ENCODE assay signal across 10 cellular contexts in the genomic region with DNA sequence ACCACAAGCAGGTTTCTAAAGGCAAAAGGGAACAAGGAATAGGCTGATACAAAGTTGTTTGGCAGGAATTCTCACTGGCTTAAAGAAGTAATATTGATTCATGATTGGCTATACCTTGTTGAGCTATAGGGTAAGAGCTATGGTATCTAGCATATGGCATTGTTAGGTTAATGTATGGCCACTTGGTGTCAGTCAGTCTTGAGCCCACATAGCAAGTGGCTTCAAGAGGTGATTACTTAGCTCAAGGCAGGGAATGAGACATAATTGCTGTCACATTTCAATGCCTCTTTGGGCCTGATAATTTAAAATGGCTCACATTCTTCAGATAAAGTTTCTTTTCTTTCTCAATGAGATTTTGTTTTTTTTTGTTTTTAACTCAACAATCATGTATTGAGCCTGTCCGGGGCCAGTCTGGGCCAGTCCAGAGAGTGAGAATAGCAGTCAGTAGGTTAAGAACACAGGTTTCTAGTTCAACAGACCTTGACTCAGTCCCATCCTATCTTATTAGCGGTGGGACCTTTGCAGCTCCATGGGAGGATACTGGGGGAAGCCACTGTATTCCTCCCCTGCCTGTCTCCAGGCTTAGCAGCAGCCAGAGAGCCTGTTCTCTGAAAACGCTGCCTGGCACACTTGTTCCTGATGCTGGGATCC. TPM values are rescaled to one million over a fixed set of nuclear protein-coding genes. Genes with fewer than 3 reads are reported as not detected.
DNase-seq lines count a peak whose midpoint lies in the region; ATAC-seq and TF ChIP-seq lines count a peak whose summit lies in the region.
"Had no signal": no experiment of that assay in that cellular context is flagged by ENCODE, and none has a peak within 500 bp of the region (broad histone marks: within the 10 kb centered on the region; RNA-seq: fewer than 3 reads in every experiment).

No MANE protein-coding gene starts in this region.

- no peak for DNase-seq in SK-N-SH
- no peak for DNase-seq in stimulated activated naive B cell treated with anti-CD40 and anti-IgM and Interleukin-4, amounts not matched to agents 10 μg/mL and 1 μg/mL and 100 μg/mL, for 72 hours
- no peak for DNase-seq in activated CD4-positive, alpha-beta memory T cell treated with anti-CD3 and anti-CD28 coated beads, Interleukin-2, amount 10 ng/mL, durations not matched to agents 7 days and 5 days
- no peak for DNase-seq in SIG-M5 treated with dmso at 0.1 percent for 504 hours (lab: John Stamatoyannopoulos, UW; ENCODE audit: unreplicated experiment)
- DNase-seq in activated naive CD4-positive, alpha-beta T cell treated with anti-CD3 and anti-CD28 coated beads, Interleukin-2, amount 10 ng/mL, durations not matched to agents 7 days and 5 days = no peak

- H3K27me3 ChIP-seq in SK-N-SH (ENCODE audit: insufficient read depth) (no peaks in the 10 kb centered on the region), SU-DHL-6 (ENCODE audit: low read length) (no peaks in the 10 kb centered on the region)

- H4K20me1 ChIP-seq in SK-N-SH (ENCODE audit: insufficient read depth) = no peaks in the 10 kb centered on the region
- no peaks in the 10 kb centered on the region for H4K20me1 ChIP-seq in SU-DHL-6 (ENCODE audit: low read depth, low read length)

- H2AFZ ChIP-seq in SK-N-SH (ENCODE audit: low read depth) (0 out of 2 replicates have a peak overlapping the region, but pooled peaks have one; percentile 44), SU-DHL-6 (ENCODE audit: low read depth, low read length, severe bottlenecking) (no peak overlapping the region)

- TF ChIP-seq EP300 in SK-N-SH (IDR thresholded peaks at IDR 0.05; ENCODE audit: borderline replicate concordance in 1 of 2, low read depth in 1 of 2, low read length in 1 of 2) = no peak

- TF ChIP-seq RAD21 in SK-N-SH (IDR thresholded peaks at IDR 0.05; ENCODE audit: low read length) = no peak

- ATAC-seq in SK-N-SH treated with all-trans-retinoic acid at 6 μM for 48 hours (no peak), HG02943 (IDR thresholded peaks at IDR 0.05; ENCODE audit: low read depth, unreplicated experiment) (peak; percentile 42)
- peak; percentile 13 to 14 for ATAC-seq in stimulated activated naive B cell treated with anti-CD40 and anti-IgM and Interleukin-4, amounts not matched to agents 10 μg/mL and 1 μg/mL and 100 μg/mL, for 72 hours (replicated peaks)
- ATAC-seq: A549 had no signal

- H3K79me2 ChIP-seq in SK-N-SH (ENCODE audit: insufficient read depth) (no peaks in the 10 kb centered on the region), SU-DHL-6 (ENCODE audit: insufficient read depth, low read length) (no peaks in the 10 kb centered on the region)

- H3K4me1 Mint-ChIP-seq in stimulated activated naive B cell treated with anti-CD40 and anti-IgM and Interleukin-4, amounts not matched to agents 10 μg/mL and 1 μg/mL and 100 μg/mL, for 72 hours = peaks cover 27 to 31% of the 10 kb centered on the region in 2 donors
- peaks cover 51% of the 10 kb centered on the region for H3K4me1 Mint-ChIP-seq in activated CD4-positive, alpha-beta memory T cell treated with anti-CD3 and anti-CD28 coated beads, Interleukin-2, amount 10 ng/mL, durations not matched to agents 7 days and 5 days
- peaks cover 52% of the 10 kb centered on the region for H3K4me1 Mint-ChIP-seq in activated naive CD4-positive, alpha-beta T cell treated with anti-CD3 and anti-CD28 coated beads, Interleukin-2, amount 10 ng/mL, durations not matched to agents 7 days and 5 days

- no peaks in the 10 kb centered on the region for H3K36me3 Mint-ChIP-seq in stimulated activated naive B cell treated with anti-CD40 and anti-IgM and Interleukin-4, amounts not matched to agents 10 μg/mL and 1 μg/mL and 100 μg/mL, for 72 hours
- H3K36me3 Mint-ChIP-seq in activated CD4-positive, alpha-beta memory T cell treated with anti-CD3 and anti-CD28 coated beads, Interleukin-2, amount 10 ng/mL, durations not matched to agents 7 days and 5 days (ENCODE audit: low read depth) = peaks cover 20% of the 10 kb centered on the region
- H3K36me3 Mint-ChIP-seq in activated naive CD4-positive, alpha-beta T cell treated with anti-CD3 and anti-CD28 coated beads, Interleukin-2, amount 10 ng/mL, durations not matched to agents 7 days and 5 days = peaks cover 6% of the 10 kb centered on the region

- H3K9me3 Mint-ChIP-seq in stimulated activated naive B cell treated with anti-CD40 and anti-IgM and Interleukin-4, amounts not matched to agents 10 μg/mL and 1 μg/mL and 100 μg/mL, for 72 hours = peaks cover 2 to 7% of the 10 kb centered on the region in 2 donors
- peaks cover 4% of the 10 kb centered on the region for H3K9me3 Mint-ChIP-seq in activated CD4-positive, alpha-beta memory T cell treated with anti-CD3 and anti-CD28 coated beads, Interleukin-2, amount 10 ng/mL, durations not matched to agents 7 days and 5 days
- peaks cover 5% of the 10 kb centered on the region for H3K9me3 Mint-ChIP-seq in activated naive CD4-positive, alpha-beta T cell treated with anti-CD3 and anti-CD28 coated beads, Interleukin-2, amount 10 ng/mL, durations not matched to agents 7 days and 5 days
- H3K9me3 Mint-ChIP-seq: T-helper 1 cell treated with Interleukin-12 subunit alpha and Interleukin-12 subunit beta and Interleukin-4 antibody, amounts not matched to agents 30 μg/mL and 1 μg/mL, for 36 hours had no signal

- no peaks in the 10 kb centered on the region for H3F3A ChIP-seq in SK-N-SH (replicated peaks; ENCODE audit: insufficient read depth)
- H3F3A ChIP-seq in SU-DHL-6 (ENCODE audit: insufficient read depth) = peaks cover 32% of the 10 kb centered on the region

- POLR2A ChIA-PET in SK-N-SH (lab: Yijun Ruan, JAX) = no interaction called here
- POLR2A ChIA-PET in activated CD4-positive, alpha-beta memory T cell treated with anti-CD3 and anti-CD28 coated beads, Interleukin-2, amount 10 ng/mL, durations not matched to agents 7 days and 5 days (lab: Charles Lee) = interaction anchor here (0.6 to 4.0 kb wide), 15 partner anchors 10 to 643 kb away, joined by 3 to 21 read pairs (median 4); partner anchors contain the start of genes RB1 and RCBTB2

- H3K4me2 ChIP-seq in SK-N-SH = no peak overlapping the region
- peak overlapping the region; percentile 54 for H3K4me2 ChIP-seq in SU-DHL-6 (ENCODE audit: low read depth, low read length, poor library complexity, severe bottlenecking)
- H3K4me2 ChIP-seq: A549 had no signal

- TF ChIP-seq CTCF in SK-N-SH (IDR thresholded peaks at IDR 0.05) = no peak
- no peak for TF ChIP-seq CTCF in SU-DHL-6 (IDR thresholded peaks at IDR 0.05; ENCODE audit: insufficient read depth, low read length, poor library complexity, severe bottlenecking)

- H3K27ac Mint-ChIP-seq in stimulated activated naive B cell treated with anti-CD40 and anti-IgM and Interleukin-4, amounts not matched to agents 10 μg/mL and 1 μg/mL and 100 μg/mL, for 72 hours = no peak overlapping the region
- no peak overlapping the region for H3K27ac Mint-ChIP-seq in activated CD4-positive, alpha-beta memory T cell treated with anti-CD3 and anti-CD28 coated beads, Interleukin-2, amount 10 ng/mL, durations not matched to agents 7 days and 5 days
- H3K27ac Mint-ChIP-seq in activated naive CD4-positive, alpha-beta T cell treated with anti-CD3 and anti-CD28 coated beads, Interleukin-2, amount 10 ng/mL, durations not matched to agents 7 days and 5 days = no peak overlapping the region
- H3K27ac Mint-ChIP-seq: T-helper 1 cell treated with Interleukin-12 subunit alpha and Interleukin-12 subunit beta and Interleukin-4 antibody, amounts not matched to agents 30 μg/mL and 1 μg/mL, for 36 hours had no signal

- no peaks in the 10 kb centered on the region for H3K9me2 ChIP-seq in SK-N-SH
- no peaks in the 10 kb centered on the region for H3K9me2 ChIP-seq in SU-DHL-6 (replicated peaks; ENCODE audit: insufficient read depth, low read length)

- CTCF ChIA-PET in SK-N-SH (lab: Yijun Ruan, JAX) = interaction anchor here (0.7 to 5.3 kb wide), 9 partner anchors 8 to 452 kb away, joined by 3 to 40 read pairs (median 4); no protein-coding TSS in a partner anchor
- CTCF ChIA-PET in activated CD4-positive, alpha-beta memory T cell treated with anti-CD3 and anti-CD28 coated beads, Interleukin-2, amount 10 ng/mL, durations not matched to agents 7 days and 5 days (lab: Charles Lee) = interaction anchor here (1.1 to 5.8 kb wide), 16 partner anchors 8 to 245 kb away, joined by 3 to 119 read pairs (median 10); partner anchors contain the start of gene RCBTB2
- CTCF ChIA-PET in activated naive CD4-positive, alpha-beta T cell treated with anti-CD3 and anti-CD28 coated beads, Interleukin-2, amount 10 ng/mL, durations not matched to agents 7 days and 5 days (lab: Charles Lee) = interaction anchor here (0.9 to 6.0 kb wide), 13 partner anchors 9 to 452 kb away, joined by 3 to 106 read pairs (median 5); no protein-coding TSS in a partner anchor

- H3K27me3 Mint-ChIP-seq in stimulated activated naive B cell treated with anti-CD40 and anti-IgM and Interleukin-4, amounts not matched to agents 10 μg/mL and 1 μg/mL and 100 μg/mL, for 72 hours = peaks cover 65 to 75% of the 10 kb centered on the region in 2 donors
- H3K27me3 Mint-ChIP-seq in activated CD4-positive, alpha-beta memory T cell treated with anti-CD3 and anti-CD28 coated beads, Interleukin-2, amount 10 ng/mL, durations not matched to agents 7 days and 5 days = peaks cover 39% of the 10 kb centered on the region
- peaks cover 35% of the 10 kb centered on the region for H3K27me3 Mint-ChIP-seq in activated naive CD4-positive, alpha-beta T cell treated with anti-CD3 and anti-CD28 coated beads, Interleukin-2, amount 10 ng/mL, durations not matched to agents 7 days and 5 days

- no peaks in the 10 kb centered on the region for H3K4me1 ChIP-seq in SK-N-SH (ENCODE audit: control insufficient read depth in 1 of 2, insufficient read depth in 2 of 2, low read depth in 1 of 2, low read length in 1 of 2)
- H3K4me1 ChIP-seq: A549 had no signal

- H3K4me3 Mint-ChIP-seq in stimulated activated naive B cell treated with anti-CD40 and anti-IgM and Interleukin-4, amounts not matched to agents 10 μg/mL and 1 μg/mL and 100 μg/mL, for 72 hours = peak overlapping the region in 1 of 2 donors; percentile 16
- H3K4me3 Mint-ChIP-seq in activated CD4-positive, alpha-beta memory T cell treated with anti-CD3 and anti-CD28 coated beads, Interleukin-2, amount 10 ng/mL, durations not matched to agents 7 days and 5 days = no peak overlapping the region
- H3K4me3 Mint-ChIP-seq in activated naive CD4-positive, alpha-beta T cell treated with anti-CD3 and anti-CD28 coated beads, Interleukin-2, amount 10 ng/mL, durations not matched to agents 7 days and 5 days = no peak overlapping the region
- H3K4me3 Mint-ChIP-seq: T-helper 1 cell treated with Interleukin-12 subunit alpha and Interleukin-12 subunit beta and Interleukin-4 antibody, amounts not matched to agents 30 μg/mL and 1 μg/mL, for 36 hours had no signal

- no peaks in the 10 kb centered on the region for H3K36me3 ChIP-seq in SK-N-SH (replicated peaks in 1 of 2; ENCODE audit: control insufficient read depth in 1 of 2, insufficient read depth in 2 of 2, low read length in 1 of 2)
- H3K36me3 ChIP-seq in SU-DHL-6 (ENCODE audit: low read length) = no peaks in the 10 kb centered on the region

- 82% methylated on average over 3 of the region's 3 CpGs for WGBS in SK-N-SH (ENCODE audit: low lambda C conversion rate)

- H3K27ac ChIP-seq in SK-N-SH (ENCODE audit: low read depth in 2 of 2, low read length in 1 of 2) (no peak overlapping the region), SU-DHL-6 (ENCODE audit: low read depth, low read length) (peak overlapping the region; percentile 87)
- H3K27ac ChIP-seq: A549 had no signal

- H3K9ac ChIP-seq in SK-N-SH = no peak overlapping the region
- H3K9ac ChIP-seq in SU-DHL-6 (ENCODE audit: low read length) = peak overlapping the region; percentile 51

- H3K4me3 ChIP-seq in SK-N-SH (ENCODE audit: low read depth in 2 of 2, low read length in 1 of 2) = no peak overlapping the region
- H3K4me3 ChIP-seq in SU-DHL-6 (ENCODE audit: insufficient read depth, low read length, poor library complexity, severe bottlenecking) = peak overlapping the region; percentile 30
- H3K4me3 ChIP-seq: A549 had no signal

- no peaks in the 10 kb centered on the region for H3K9me3 ChIP-seq in SK-N-SH
- no peaks in the 10 kb centered on the region for H3K9me3 ChIP-seq in SU-DHL-6 (ENCODE audit: insufficient read depth, low read length)
- H3K9me3 ChIP-seq: A549 had no signal

RNA-seq across cellular contexts. Expression of gene RCBTB2, which starts 45.8 kb away (rescaled TPM):
- 2.8 and 4.3 TPM in 2 replicates for polyA plus RNA-seq in SK-N-SH (2012; rRNA removed)
- 3.2 and 3.4 TPM in 2 replicates for polyA plus RNA-seq in SK-N-SH (2012; cell fraction: cytosol; rRNA removed)
- 2.4 and 4.7 TPM in 2 replicates for polyA plus RNA-seq in SK-N-SH (2012; cell fraction: nucleus; rRNA removed)
- 10 to 100 TPM; 35.6 TPM for total RNA-seq in activated CD4-positive, alpha-beta memory T cell treated with anti-CD3 and anti-CD28 coated beads, Interleukin-2, amount 10 ng/mL, durations not matched to agents 7 days and 5 days
